28 cellular contexts compared by ENCODE assay signal in the genomic region with DNA sequence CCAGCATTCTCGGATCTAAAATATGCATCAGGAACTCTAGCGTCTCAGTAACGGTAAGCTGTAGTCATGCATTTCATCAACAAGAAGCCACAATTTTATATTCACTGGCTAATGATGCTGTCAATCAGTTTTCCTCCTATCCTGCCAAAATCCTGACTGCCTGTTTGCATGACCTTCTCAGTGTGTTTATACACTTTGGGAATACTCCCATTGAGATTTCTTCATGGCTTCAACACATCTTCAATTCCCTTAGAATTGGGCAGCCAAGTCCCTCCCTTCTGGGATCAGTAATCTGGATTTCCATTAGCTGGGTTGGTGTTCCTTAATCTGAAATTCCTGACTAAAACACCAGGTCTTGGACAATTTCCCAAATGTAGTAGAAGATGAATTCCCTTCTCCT.
"Had no signal": no experiment of that assay in that cellular context is flagged by ENCODE, and none has a peak within 500 bp of the region (broad histone marks: within the 10 kb centered on the region; RNA-seq: fewer than 3 reads in every experiment).

No MANE protein-coding gene starts in this region.

- H3K4me3 ChIP-seq: ascending aorta, body of pancreas, colonic mucosa, gastrocnemius medialis, heart left ventricle had no signal

- H3K36me3 ChIP-seq: ascending aorta, colonic mucosa, gastrocnemius medialis, heart left ventricle, WERI-Rb-1 had no signal

- H3K27ac ChIP-seq: ascending aorta, body of pancreas, colonic mucosa, epithelial cell of prostate, foreskin keratinocyte, gastrocnemius medialis, heart left ventricle, WERI-Rb-1 had no signal

- H3K4me1 ChIP-seq: ascending aorta, body of pancreas, colonic mucosa, foreskin keratinocyte, gastrocnemius medialis, heart left ventricle had no signal

- H3K9me3 ChIP-seq: ascending aorta, body of pancreas, colonic mucosa, gastrocnemius medialis, heart left ventricle had no signal

- ATAC-seq: activated CD4-positive, CD25-positive, alpha-beta regulatory T cell treated with anti-CD3 and anti-CD28 coated beads, Interleukin-2, amount 50 U/mL, for 24 hours; activated naive CD4-positive, alpha-beta T cell treated with anti-CD3 and anti-CD28 coated beads, Interleukin-2, amount 50 U/mL, for 72 hours; activated T-cell treated with anti-CD3 and anti-CD28 coated beads, Interleukin-2, amount 50 U/mL, for 72 hours; body of pancreas; foreskin keratinocyte; gastrocnemius medialis; heart left ventricle; T-helper 17 cell had no signal

- DNase-seq: activated B cell treated with CpG ODN at 0.5 μM for 24 hours; activated CD4-positive, alpha-beta memory T cell treated with anti-CD3 and anti-CD28 coated beads for 36 hours; activated CD4-positive, alpha-beta T cell treated with anti-CD3 and anti-CD28 coated beads for 48 hours; activated CD8-positive, alpha-beta memory T cell treated with anti-CD3 and anti-CD28 coated beads, Interleukin-2, amount 50 U/mL, for 48 hours; activated gamma-delta T cell; activated naive CD4-positive, alpha-beta T cell; activated naive CD4-positive, alpha-beta T cell treated with anti-CD3 and anti-CD28 coated beads, Interleukin-2, amount 10 ng/mL, durations not matched to agents 7 days and 5 days; activated naive CD8-positive, alpha-beta T cell treated with anti-CD3 and anti-CD28 coated beads, Interleukin-2, amount 10 ng/mL, durations not matched to agents 7 days and 5 days; activated T-cell treated with anti-CD3 and anti-CD28 coated beads for 4 hours; activated T-cell treated with anti-CD3 and anti-CD28 coated beads, Interleukin-2, amount 50 U/mL, for 24 hours; activated T-cell treated with anti-CD3 and anti-CD28 coated beads, Interleukin-2, amount 50 U/mL, for 72 hours; body of pancreas; central memory CD4-positive, alpha-beta T cell; cerebellar nuclear complex; colonic mucosa; effector CD8-positive, alpha-beta T cell; foreskin keratinocyte; gastrocnemius medialis; glutamatergic neuron; heart left ventricle; T-helper 1 cell; T-helper 17 cell; T1000; WERI-Rb-1 had no signal

- H3K27me3 ChIP-seq: ascending aorta, body of pancreas, colonic mucosa, foreskin keratinocyte, gastrocnemius medialis, heart left ventricle had no signal
